1 cellular context compared by ENCODE assay signal in genomic region chr19:14221345-14221744, GRCh38.
TF ChIP-seq lines count a peak whose summit lies in the region.
"Not testable (repeated sequence)": the region's sequence is repeated elsewhere in the genome, so short reads cannot be mapped to it uniquely, and the experiment has no call there.

No MANE protein-coding gene starts in this region.

TF ChIP-seq in K562, 482 proteins besides CTCF, POLR2A, EP300 and RAD21 (continued from another document):
- TF ChIP-seq ATF3 (IDR thresholded peaks at IDR 0.05) (peak; percentile 85), ZNF740 (tag; IDR thresholded peaks at IDR 0.05) (0 out of 4 replicates have a peak, but pooled peaks of 1 of the 2 experiments have one; percentile 42), PKNOX1 (IDR thresholded peaks at IDR 0.05) (peak; percentile 84), HDAC2 (IDR thresholded peaks at IDR 0.05) (0 out of 2 replicates have a peak, but pooled peaks have one; percentile 34), CTCFL (IDR thresholded peaks at IDR 0.05; ENCODE audit: borderline replicate concordance, insufficient read depth, low read depth, low read length, poor library complexity, severe bottlenecking) (peak; percentile 42), ATF1 (tag; IDR thresholded peaks at IDR 0.05) (peak; percentile 31; the same call in 1 of the 2 replicates), MTA3 (IDR thresholded peaks at IDR 0.05; ENCODE audit: borderline replicate concordance) (peak; percentile 36; the same call in 1 of the 2 replicates), SP1 (CRISPR knock-in tag; IDR thresholded peaks at IDR 0.05) (peak; percentile 45; the same call in 1 of the 2 replicates), JUND (IDR thresholded peaks at IDR 0.05; ENCODE audit: borderline replicate concordance, low read depth, low read length) (peak; percentile 41), CREB1 (CRISPR knock-in tag; IDR thresholded peaks at IDR 0.05) (peak; percentile 32; the same call in 1 of the 2 replicates), MEIS2 (IDR thresholded peaks at IDR 0.05; ENCODE audit: partially characterized antibody) (peak; percentile 90), RBFOX2 (IDR thresholded peaks at IDR 0.05; ENCODE audit: low read depth, low read length) (peak; percentile 42), CEBPG (CRISPR knock-in tag; IDR thresholded peaks at IDR 0.05) (peak; percentile 63), CEBPG (tag; conservative IDR thresholded peaks at IDR 0.05 in 1 of 2, IDR thresholded peaks at IDR 0.05 in 1 of 2) (peak in 1 of 2 experiments; percentile 81; a peak in 2 of 4 replicates), NR2C2 (tag; IDR thresholded peaks at IDR 0.05) (peak; percentile 46; the same call in 1 of the 2 replicates), MAZ (CRISPR knock-in tag; conservative IDR thresholded peaks at IDR 0.05 in 1 of 2, IDR thresholded peaks at IDR 0.05 in 1 of 2) (peak; percentile 34 to 96; a peak in 2 of 4 replicates), SPI1 (IDR thresholded peaks at IDR 0.05; ENCODE audit: borderline replicate concordance, low read depth, low read length) (0 out of 2 replicates have a peak, but pooled peaks have one; percentile 31)
- TF ChIP-seq ATF3 (CRISPR knock-in tag; conservative IDR thresholded peaks at IDR 0.05); ZNF740 (CRISPR knock-in tag; IDR thresholded peaks at IDR 0.05); ATF1 (CRISPR knock-in tag; IDR thresholded peaks at IDR 0.05); JUND (tag; IDR thresholded peaks at IDR 0.05; ENCODE audit: borderline replicate concordance, low read depth, low read length); CREB1 (IDR thresholded peaks at IDR 0.05); NR2C2 (CRISPR knock-in tag; IDR thresholded peaks at IDR 0.05): not testable (repeated sequence)
TF ChIP-seq in K562: peak in this region for 26; not testable (repeated sequence) for 456.
